ENCODE assay signal across 29 cellular contexts in the genomic region with DNA sequence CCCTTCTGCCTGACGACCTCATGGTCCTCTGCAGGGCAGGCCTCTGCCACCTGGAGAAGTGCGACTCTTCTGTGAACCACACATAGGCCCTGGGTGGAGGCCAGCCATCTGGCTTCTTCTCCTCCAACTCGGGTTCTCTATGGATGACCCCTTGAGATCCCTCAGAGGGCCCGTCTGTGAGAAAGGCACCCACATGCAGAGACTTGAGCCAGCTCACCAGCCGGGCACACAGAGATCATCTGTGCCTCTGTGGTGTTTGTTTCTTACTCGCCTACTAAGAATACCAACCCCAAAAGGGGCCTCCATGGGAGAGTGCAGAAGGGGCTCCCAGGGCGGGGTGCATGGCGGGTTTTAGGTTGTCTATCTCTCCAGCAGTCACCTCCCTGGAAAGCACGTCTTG.
"Had no signal": no experiment of that assay in that cellular context is flagged by ENCODE, and none has a peak within 500 bp of the region (broad histone marks: within the 10 kb centered on the region; RNA-seq: fewer than 3 reads in every experiment).

No MANE protein-coding gene starts in this region.

- H3K4me3 Mint-ChIP-seq: naive B cell; naive thymus-derived CD8-positive, alpha-beta T cell; natural killer cell treated with Interleukin-12 subunit alpha and Interleukin-12 subunit beta and Interleukin-15 and Interleukin-18, amount 100 ng/mL, for 72 hours; nephron progenitor cell; neural crest cell; stimulated activated effector memory CD8-positive, alpha-beta T cell treated with anti-CD3 and anti-CD28 coated beads, Interleukin-12 subunit alpha, Interleukin-12 subunit beta, amount 100 ng/mL, for 72 hours; stimulated activated naive B cell treated with anti-CD40 and anti-IgM and Interleukin-4, amounts not matched to agents 10 μg/mL and 1 μg/mL and 100 μg/mL, for 72 hours; stimulated activated naive CD8-positive, alpha-beta T cell treated with anti-CD3 and anti-CD28 coated beads, Interleukin-15, Interleukin-2, amounts not matched to agents 100 ng/mL and 50 ng/mL, for 24 hours had no signal

- H3K27ac Mint-ChIP-seq: naive B cell; naive thymus-derived CD8-positive, alpha-beta T cell; natural killer cell treated with Interleukin-12 subunit alpha and Interleukin-12 subunit beta and Interleukin-15 and Interleukin-18, amount 100 ng/mL, for 72 hours; nephron progenitor cell; progenitor cell of endocrine pancreas; stimulated activated effector memory CD8-positive, alpha-beta T cell treated with anti-CD3 and anti-CD28 coated beads, Interleukin-12 subunit alpha, Interleukin-12 subunit beta, amount 100 ng/mL, for 72 hours; stimulated activated naive B cell treated with anti-CD40 and anti-IgM and Interleukin-4, amounts not matched to agents 10 μg/mL and 1 μg/mL and 100 μg/mL, for 72 hours; stimulated activated naive CD8-positive, alpha-beta T cell treated with anti-CD3 and anti-CD28 coated beads, Interleukin-15, Interleukin-2, amounts not matched to agents 100 ng/mL and 50 ng/mL, for 24 hours had no signal

- H3K9me3 Mint-ChIP-seq: natural killer cell treated with Interleukin-12 subunit alpha and Interleukin-12 subunit beta and Interleukin-15 and Interleukin-18, amount 100 ng/mL, for 72 hours; neural crest cell; stimulated activated effector memory CD8-positive, alpha-beta T cell treated with anti-CD3 and anti-CD28 coated beads, Interleukin-12 subunit alpha, Interleukin-12 subunit beta, amount 100 ng/mL, for 72 hours; stimulated activated naive CD8-positive, alpha-beta T cell treated with anti-CD3 and anti-CD28 coated beads, Interleukin-15, Interleukin-2, amounts not matched to agents 100 ng/mL and 50 ng/mL, for 24 hours had no signal

- H3K4me3 ChIP-seq: pancreas, psoas muscle, right lobe of liver, skin epidermis, smooth muscle cell, stomach, thoracic aorta, thyroid gland, tibial nerve, upper lobe of left lung, uterus had no signal

- H3K27ac ChIP-seq: neutrophil, pancreas, psoas muscle, right lobe of liver, skin epidermis, stomach, thoracic aorta, thyroid gland, tibial nerve, upper lobe of left lung, uterus had no signal

- H3K4me1 ChIP-seq: pancreas, psoas muscle, right lobe of liver, stomach, thyroid gland, tibial nerve, upper lobe of left lung, uterus had no signal

- H3K27me3 Mint-ChIP-seq: naive B cell had no signal

- ATAC-seq: naive thymus-derived CD8-positive, alpha-beta T cell; natural killer cell treated with Interleukin-12 subunit alpha and Interleukin-12 subunit beta and Interleukin-15 and Interleukin-18, amount 100 ng/mL, for 72 hours; pancreas; psoas muscle; right cardiac atrium; right lobe of liver; stimulated activated effector memory CD8-positive, alpha-beta T cell treated with anti-CD3 and anti-CD28 coated beads, Interleukin-12 subunit alpha, Interleukin-12 subunit beta, amount 100 ng/mL, for 72 hours; stimulated activated naive B cell treated with anti-CD40 and anti-IgM and Interleukin-4, amounts not matched to agents 10 μg/mL and 1 μg/mL and 100 μg/mL, for 72 hours had no signal

- H3K4me1 Mint-ChIP-seq: naive thymus-derived CD8-positive, alpha-beta T cell; nephron progenitor cell; stimulated activated effector memory CD8-positive, alpha-beta T cell treated with anti-CD3 and anti-CD28 coated beads, Interleukin-12 subunit alpha, Interleukin-12 subunit beta, amount 100 ng/mL, for 72 hours had no signal

- H3K4me2 ChIP-seq: smooth muscle cell had no signal

- H3K9me3 ChIP-seq: neutrophil, pancreas, psoas muscle, right lobe of liver, thoracic aorta, thyroid gland, upper lobe of left lung, uterus had no signal

- H3K27me3 ChIP-seq: neutrophil, pancreas, right lobe of liver, thyroid gland, tibial nerve, upper lobe of left lung, uterus had no signal

- H3K36me3 Mint-ChIP-seq: naive B cell; naive thymus-derived CD8-positive, alpha-beta T cell; natural killer cell treated with Interleukin-12 subunit alpha and Interleukin-12 subunit beta and Interleukin-15 and Interleukin-18, amount 100 ng/mL, for 72 hours; stimulated activated effector memory CD8-positive, alpha-beta T cell treated with anti-CD3 and anti-CD28 coated beads, Interleukin-12 subunit alpha, Interleukin-12 subunit beta, amount 100 ng/mL, for 72 hours; stimulated activated naive B cell treated with anti-CD40 and anti-IgM and Interleukin-4, amounts not matched to agents 10 μg/mL and 1 μg/mL and 100 μg/mL, for 72 hours had no signal

- DNase-seq: naive B cell; naive thymus-derived CD8-positive, alpha-beta T cell; nephron progenitor cell; nucleus accumbens; pancreas; psoas muscle; right lobe of liver; stimulated activated CD4-positive, alpha-beta T cell treated with anti-CD3 and anti-CD28 coated beads, Interleukin-15, amount 100 ng/mL, for 24 hours; stimulated activated CD4-positive, alpha-beta T cell treated with anti-CD3 and anti-CD28 coated beads, Interleukin-2, amount 100 ng/mL, for 24 hours; stimulated activated CD4-positive, alpha-beta T cell treated with anti-CD3 and anti-CD28 coated beads, Interleukin-2, amount 100 ng/mL, for 48 hours; stimulated activated CD4-positive, alpha-beta T cell treated with anti-CD3 and anti-CD28 coated beads, Interleukin-4, amount 100 ng/mL, for 24 hours; stimulated activated naive B cell treated with anti-CD40 and anti-IgM and Interleukin-4, amounts not matched to agents 10 μg/mL and 1 μg/mL and 100 μg/mL, for 72 hours; stimulated activated naive CD4-positive, alpha-beta T cell treated with Interleukin-2 at 50 U/mL for 16 hours; stomach; thyroid gland; trophoblast cell; upper lobe of left lung; uterus had no signal

- H3K36me3 ChIP-seq: neutrophil, pancreas, right lobe of liver, stomach, thoracic aorta, thyroid gland, tibial nerve, upper lobe of left lung, uterus had no signal
